In the genomic region with DNA sequence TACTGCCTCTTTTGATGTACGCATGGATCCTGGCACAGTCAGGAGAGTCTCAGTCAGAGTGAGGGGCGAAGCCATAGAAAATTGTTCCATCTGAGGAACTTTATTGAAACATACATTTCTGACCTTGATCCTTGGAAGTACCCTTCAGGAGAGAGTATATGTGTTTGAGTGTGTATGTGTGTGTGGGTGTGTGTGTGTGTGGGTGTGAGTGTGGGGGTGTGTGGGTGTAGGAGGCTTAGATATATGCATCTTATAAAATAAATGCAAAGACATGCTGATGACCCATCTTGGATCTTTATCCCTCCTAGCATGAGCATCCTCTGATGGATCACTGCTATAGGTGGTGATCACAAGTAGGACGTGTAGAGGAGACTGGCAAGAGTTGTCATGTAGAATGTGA, we compare ENCODE assay signal across 16 cellular contexts.
DNase-seq lines count a peak whose midpoint lies in the region; ATAC-seq, FAIRE-seq and TF ChIP-seq lines count a peak whose summit lies in the region.
"Had no signal": no experiment of that assay in that cellular context is flagged by ENCODE, and none has a peak within 500 bp of the region (broad histone marks: within the 10 kb centered on the region; RNA-seq: fewer than 3 reads in every experiment).

No MANE protein-coding gene starts in this region.

- no peaks in the 10 kb centered on the region for H4K20me1 ChIP-seq in keratinocyte (ENCODE audit: control insufficient read depth, extremely low read depth, insufficient read depth, low read length)

- no peaks in the 10 kb centered on the region for H3K27me3 Mint-ChIP-seq in nephron (ENCODE audit: low read depth)
- H3K27me3 Mint-ChIP-seq: CD4-positive, alpha-beta T cell had no signal

- TF ChIP-seq POLR2A in vagina (IDR thresholded peaks at IDR 0.05) = no peak

- no peak overlapping the region for H3K4me3 ChIP-seq in keratinocyte (ENCODE audit: control insufficient read depth in 2 of 3, extremely low read depth in 1 of 3, insufficient read depth in 2 of 3, low read depth in 1 of 3, low read length in 3 of 3)
- no peak overlapping the region for H3K4me3 ChIP-seq in vagina

- H2AFZ ChIP-seq in keratinocyte (ENCODE audit: control insufficient read depth, low read length) = no peak overlapping the region

- no peak overlapping the region for H3K4me2 ChIP-seq in keratinocyte (ENCODE audit: control insufficient read depth, extremely low read depth, insufficient read depth, low read depth, low read length)

- FAIRE-seq in GM18507 (lab: Jason Lieb, UNC) (peak; percentile 35), keratinocyte (lab: Jason Lieb, UNC) (peak; percentile 53)
- FAIRE-seq: D721Med, G401.6, H1 had no signal

- intact Hi-C loops in vagina (cut with DNase I) = loop anchor here (10.0 kb wide), 1 partner anchor 89 kb away; the partner anchor contains the start of gene SETBP1

- H3K36me3 ChIP-seq in keratinocyte (ENCODE audit: control insufficient read depth in 2 of 2, extremely low read depth in 1 of 2, insufficient read depth in 2 of 2, low read length in 2 of 2) = no peaks in the 10 kb centered on the region
- no peaks in the 10 kb centered on the region for H3K36me3 ChIP-seq in vagina
- H3K36me3 ChIP-seq: BE2C had no signal

- peak overlapping the region; percentile 5 to 46 (median 16) for H3K27ac Mint-ChIP-seq in nephron
- H3K27ac Mint-ChIP-seq: CD4-positive, alpha-beta T cell; H9 had no signal

- no peaks in the 10 kb centered on the region for H3K9me1 ChIP-seq in keratinocyte (ENCODE audit: control insufficient read depth, extremely low read depth, insufficient read depth, low read length)

- H3K27ac ChIP-seq in keratinocyte (ENCODE audit: control insufficient read depth, insufficient read depth, low read length) = no peak overlapping the region
- no peak overlapping the region for H3K27ac ChIP-seq in vagina
- H3K27ac ChIP-seq: HL-60 had no signal

- H3K27me3 ChIP-seq in keratinocyte (ENCODE audit: control insufficient read depth, extremely low read depth, insufficient read depth, low read length) (no peaks in the 10 kb centered on the region), vagina (no peaks in the 10 kb centered on the region)
- H3K27me3 ChIP-seq: BE2C had no signal

- no peaks in the 10 kb centered on the region for H3K9me3 Mint-ChIP-seq in nephron
- H3K9me3 Mint-ChIP-seq: CD4-positive, alpha-beta T cell; H9 had no signal

- H3K9me3 ChIP-seq in keratinocyte (ENCODE audit: control insufficient read depth, low read depth, low read length) (no peaks in the 10 kb centered on the region), vagina (no peaks in the 10 kb centered on the region)
- H3K9me3 ChIP-seq: BE2C, Caco-2 had no signal

- TF ChIP-seq CTCF in keratinocyte (optimal IDR thresholded peaks at IDR 0.05 in 1 of 3, IDR thresholded peaks at IDR 0.05 in 1 of 3, conservative IDR thresholded peaks at IDR 0.05 in 1 of 3; ENCODE audit: extremely low read depth in 1 of 3, insufficient read depth in 2 of 3, low read length in 3 of 3) (no peak), nephron (IDR thresholded peaks at IDR 0.05; ENCODE audit: unreplicated experiment in 3 of 3) (no peak), vagina (IDR thresholded peaks at IDR 0.05) (no peak)

- ATAC-seq in GM21515 (IDR thresholded peaks at IDR 0.05; ENCODE audit: unreplicated experiment) = no peak

- no peak overlapping the region for H3K4me3 Mint-ChIP-seq in nephron
- H3K4me3 Mint-ChIP-seq: CD4-positive, alpha-beta T cell; H9 had no signal

- no peak overlapping the region for H3K9ac ChIP-seq in keratinocyte (ENCODE audit: control insufficient read depth, extremely low read depth, insufficient read depth, low read length)

- no peaks in the 10 kb centered on the region for H3K79me2 ChIP-seq in keratinocyte (ENCODE audit: control insufficient read depth, insufficient read depth, low read length)

- H3K36me3 Mint-ChIP-seq in nephron (ENCODE audit: low read depth) = no peaks in the 10 kb centered on the region

- peaks cover 77% of the 10 kb centered on the region for H3K4me1 Mint-ChIP-seq in nephron

- dilution Hi-C loops in keratinocyte (cut with MboI; ENCODE audit: extremely low pct_ligation_motif_present, low sequenced_read_pairs) = no loop called here

- no peak for DNase-seq in GM18507 (ENCODE audit: extremely low spot score, insufficient read length, low read depth)
- DNase-seq in keratinocyte (ENCODE audit: low read depth, low spot score) = no peak
- no peak for DNase-seq in vagina (ENCODE audit: extremely low spot score in 2 of 2)
- no peak for DNase-seq in GDM1 (lab: John Stamatoyannopoulos, UW)
- DNase-seq in SKM-1 (lab: John Stamatoyannopoulos, UW; ENCODE audit: unreplicated experiment) = no peak
- DNase-seq: BE2C; C1 segment of cervical spinal cord; Caco-2; CD4-positive, alpha-beta T cell; H9 had no signal

- H3K4me1 ChIP-seq in keratinocyte (ENCODE audit: control insufficient read depth, extremely low read depth, insufficient read depth, low read length) = no peaks in the 10 kb centered on the region
- peaks cover 43% of the 10 kb centered on the region for H3K4me1 ChIP-seq in vagina
- H3K4me1 ChIP-seq: BE2C had no signal
